Comparison of ENCODE assay signal across 27 cellular contexts in the genomic region with DNA sequence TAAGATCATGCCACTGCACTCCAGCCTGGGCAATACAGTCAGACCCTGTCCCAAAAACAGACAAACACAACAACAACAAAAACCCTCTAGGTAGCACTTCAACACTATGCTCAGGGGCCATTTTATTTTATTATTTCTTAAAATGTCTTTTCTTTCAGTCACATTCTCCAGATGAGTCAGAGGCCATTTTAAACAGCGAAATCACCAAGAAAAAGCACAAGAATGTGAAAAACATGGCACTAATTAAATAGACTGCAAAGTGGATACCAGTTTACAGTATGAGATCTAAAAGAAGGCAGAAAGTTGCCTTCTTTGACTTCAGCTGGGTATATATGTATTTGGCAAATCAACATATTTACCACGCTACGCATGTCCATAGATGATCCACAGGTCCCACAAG. TPM values are rescaled to one million over a fixed set of nuclear protein-coding genes. Genes with fewer than 3 reads are reported as not detected.
"Had no signal": no experiment of that assay in that cellular context is flagged by ENCODE, and none has a peak within 500 bp of the region (broad histone marks: within the 10 kb centered on the region; RNA-seq: fewer than 3 reads in every experiment).

No MANE protein-coding gene starts in this region.

- H3K36me3 ChIP-seq: ascending aorta, cardiac muscle cell, colonic mucosa, ovary, sigmoid colon, thoracic aorta had no signal

- FAIRE-seq: kidney, small intestine, urothelium cell line had no signal

- DNase-seq: activated CD4-positive, alpha-beta T cell treated with anti-CD3 and anti-CD28 coated beads for 4 hours; activated CD4-positive, alpha-beta T cell treated with anti-CD3 and anti-CD28 coated beads, Interleukin-2, amount 50 U/mL, for 4 hours; activated effector memory CD4-positive, alpha-beta T cell treated with Interleukin-2 at 50 U/mL for 16 hours; activated naive CD4-positive, alpha-beta T cell treated with Interleukin-2 at 50 U/mL for 16 hours; activated naive CD8-positive, alpha-beta T cell treated with anti-CD3 and anti-CD28 coated beads, Interleukin-2, amount 10 ng/mL, durations not matched to agents 7 days and 5 days; cerebellar nuclear complex; colonic mucosa; effector CD8-positive, alpha-beta T cell; head of caudate nucleus; hippocampal formation; immature natural killer cell; kidney; left colon; mammary epithelial cell; midbrain; naive thymus-derived CD4-positive, alpha-beta T cell; ovary; sigmoid colon; small intestine; stimulated activated CD4-positive, alpha-beta T cell treated with anti-CD3 and anti-CD28 coated beads, Interleukin-4, amount 100 ng/mL, for 24 hours had no signal

- H3K4me3 ChIP-seq: ascending aorta, cardiac muscle cell, colonic mucosa, ovary, sigmoid colon, thoracic aorta had no signal

- H3K27ac ChIP-seq: ascending aorta, cardiac muscle cell, colonic mucosa, ovary, sigmoid colon, thoracic aorta had no signal

- ATAC-seq: left colon; naive thymus-derived CD4-positive, alpha-beta T cell; stimulated activated effector memory CD8-positive, alpha-beta T cell treated with anti-CD3 and anti-CD28 coated beads, Interleukin-12 subunit alpha, Interleukin-12 subunit beta, amount 100 ng/mL, for 72 hours had no signal

- H3K9me3 ChIP-seq: colonic mucosa, ovary had no signal

- H3K27me3 ChIP-seq: ascending aorta, cardiac muscle cell, colonic mucosa, ovary, sigmoid colon had no signal

RNA-seq across cellular contexts. Expression of gene FGL2, which starts 6.1 kb away (rescaled TPM):
- total RNA-seq: epithelial cell of proximal tubule, progenitor cell of endocrine pancreas had no signal
